Comparison of ENCODE assay signal across 1 cellular context in the genomic region with DNA sequence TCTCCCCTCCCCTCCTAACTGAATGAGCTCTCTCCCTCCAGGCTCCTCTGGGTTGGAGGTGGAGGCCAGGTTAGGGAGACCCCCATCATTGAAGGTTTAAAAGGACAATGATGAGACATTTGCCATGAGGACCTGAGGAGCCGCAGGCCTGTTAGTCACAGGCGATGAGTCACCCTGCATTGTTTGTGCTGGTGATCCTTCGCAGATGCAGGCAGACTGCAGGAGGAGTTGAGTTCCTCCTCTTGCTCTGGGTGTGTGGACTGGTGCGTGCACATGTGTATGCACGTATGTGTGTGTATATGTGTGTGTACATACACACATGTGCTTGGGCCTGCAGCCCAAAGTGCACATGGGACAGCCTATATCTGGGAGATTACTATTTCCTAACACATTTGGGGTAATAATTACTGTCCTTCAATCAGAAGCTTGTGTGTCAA.
TF ChIP-seq lines count a peak whose summit lies in the region.

No MANE protein-coding gene starts in this region.

TF ChIP-seq in GM12878, 131 proteins besides CTCF, POLR2A, EP300 and RAD21 (continued from another document):
- TF ChIP-seq, protein P1, sequence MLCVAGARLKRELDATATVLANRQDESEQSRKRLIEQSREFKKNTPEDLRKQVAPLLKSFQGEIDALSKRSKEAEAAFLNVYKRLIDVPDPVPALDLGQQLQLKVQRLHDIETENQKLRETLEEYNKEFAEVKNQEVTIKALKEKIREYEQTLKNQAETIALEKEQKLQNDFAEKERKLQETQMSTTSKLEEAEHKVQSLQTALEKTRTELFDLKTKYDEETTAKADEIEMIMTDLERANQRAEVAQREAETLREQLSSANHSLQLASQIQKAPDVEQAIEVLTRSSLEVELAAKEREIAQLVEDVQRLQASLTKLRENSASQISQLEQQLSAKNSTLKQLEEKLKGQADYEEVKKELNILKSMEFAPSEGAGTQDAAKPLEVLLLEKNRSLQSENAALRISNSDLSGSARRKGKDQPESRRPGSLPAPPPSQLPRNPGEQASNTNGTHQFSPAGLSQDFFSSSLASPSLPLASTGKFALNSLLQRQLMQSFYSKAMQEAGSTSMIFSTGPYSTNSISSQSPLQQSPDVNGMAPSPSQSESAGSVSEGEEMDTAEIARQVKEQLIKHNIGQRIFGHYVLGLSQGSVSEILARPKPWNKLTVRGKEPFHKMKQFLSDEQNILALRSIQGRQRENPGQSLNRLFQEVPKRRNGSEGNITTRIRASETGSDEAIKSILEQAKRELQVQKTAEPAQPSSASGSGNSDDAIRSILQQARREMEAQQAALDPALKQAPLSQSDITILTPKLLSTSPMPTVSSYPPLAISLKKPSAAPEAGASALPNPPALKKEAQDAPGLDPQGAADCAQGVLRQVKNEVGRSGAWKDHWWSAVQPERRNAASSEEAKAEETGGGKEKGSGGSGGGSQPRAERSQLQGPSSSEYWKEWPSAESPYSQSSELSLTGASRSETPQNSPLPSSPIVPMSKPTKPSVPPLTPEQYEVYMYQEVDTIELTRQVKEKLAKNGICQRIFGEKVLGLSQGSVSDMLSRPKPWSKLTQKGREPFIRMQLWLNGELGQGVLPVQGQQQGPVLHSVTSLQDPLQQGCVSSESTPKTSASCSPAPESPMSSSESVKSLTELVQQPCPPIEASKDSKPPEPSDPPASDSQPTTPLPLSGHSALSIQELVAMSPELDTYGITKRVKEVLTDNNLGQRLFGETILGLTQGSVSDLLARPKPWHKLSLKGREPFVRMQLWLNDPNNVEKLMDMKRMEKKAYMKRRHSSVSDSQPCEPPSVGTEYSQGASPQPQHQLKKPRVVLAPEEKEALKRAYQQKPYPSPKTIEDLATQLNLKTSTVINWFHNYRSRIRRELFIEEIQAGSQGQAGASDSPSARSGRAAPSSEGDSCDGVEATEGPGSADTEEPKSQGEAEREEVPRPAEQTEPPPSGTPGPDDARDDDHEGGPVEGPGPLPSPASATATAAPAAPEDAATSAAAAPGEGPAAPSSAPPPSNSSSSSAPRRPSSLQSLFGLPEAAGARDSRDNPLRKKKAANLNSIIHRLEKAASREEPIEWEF (IDR thresholded peaks at IDR 0.05; ENCODE audit: insufficient replicate concordance, low read depth, low read length) = no peak
- TF ChIP-seq BACH1 (IDR thresholded peaks at IDR 0.05; ENCODE audit: borderline replicate concordance) (no peak), POLR2AphosphoS2 (IDR thresholded peaks at IDR 0.05; ENCODE audit: low read depth, low read length) (no peak), CBX3 (IDR thresholded peaks at IDR 0.05; ENCODE audit: borderline replicate concordance, low read depth) (no peak)
